In genomic region chr13:45702869-45703391, GRCh38 we compare ENCODE assay signal across 17 cellular contexts. TPM values are rescaled to one million over a fixed set of nuclear protein-coding genes. Genes with fewer than 3 reads are reported as not detected.
A peak's percentile ranks its signal among the peaks of the same experiment; 100 is the strongest.
DNase-seq lines count a peak whose midpoint lies in the region; ATAC-seq, FAIRE-seq and TF ChIP-seq lines count a peak whose summit lies in the region.
"Had no signal": no experiment of that assay in that cellular context is flagged by ENCODE, and none has a peak within 500 bp of the region (broad histone marks: within the 10 kb centered on the region; RNA-seq: fewer than 3 reads in every experiment).

No MANE protein-coding gene starts in this region.

- H3K36me3 ChIP-seq in OCI-LY3 (replicated peaks; ENCODE audit: low read depth, low read length) (peaks cover under 1% of the 10 kb centered on the region), testis (ENCODE audit: low read depth, missing control alignments) (no peaks in the 10 kb centered on the region), trophoblast cell (ENCODE audit: control insufficient read depth in 1 of 2, insufficient read depth in 2 of 2, low read length in 2 of 2) (no peaks in the 10 kb centered on the region)
- H3K36me3 ChIP-seq: BLaER1 had no signal

- H3K4me2 ChIP-seq in OCI-LY3 (ENCODE audit: low read length) (no peak overlapping the region), trophoblast cell (ENCODE audit: low read length) (no peak overlapping the region)
- H3K4me2 ChIP-seq: BLaER1, GM23338 had no signal

- H3K4ac ChIP-seq in trophoblast cell (ENCODE audit: low read depth, low read length), result no peak overlapping the region

- H2AK5ac ChIP-seq in trophoblast cell (ENCODE audit: low read length), result no peak overlapping the region

- no peak overlapping the region for H4K91ac ChIP-seq in trophoblast cell (ENCODE audit: low read depth, low read length)

- H3K4me1 ChIP-seq in OCI-LY3 (ENCODE audit: low read length) (peaks cover 58% of the 10 kb centered on the region), testis (peaks cover 8% of the 10 kb centered on the region), trophoblast cell (ENCODE audit: control insufficient read depth in 1 of 2, insufficient read depth in 2 of 2, low read length in 2 of 2) (no peaks in the 10 kb centered on the region)
- H3K4me1 ChIP-seq: Caco-2 had no signal

- H3K79me1 ChIP-seq in trophoblast cell (ENCODE audit: low read length), result no peaks in the 10 kb centered on the region

- H2BK5ac ChIP-seq in trophoblast cell (ENCODE audit: low read depth, low read length, poor library complexity), result no peak overlapping the region

- no peak overlapping the region for H4K8ac ChIP-seq in trophoblast cell (ENCODE audit: low read depth, low read length)

- H2BK12ac ChIP-seq in trophoblast cell (ENCODE audit: low read length), result no peak overlapping the region

- peak; percentile 28 for FAIRE-seq in GM12891 (lab: Jason Lieb, UNC)

- intact Hi-C loops in testis (cut with DNase I; ENCODE audit: low total_unique reads), result no loop called here

- H2BK120ac ChIP-seq in trophoblast cell (ENCODE audit: insufficient read depth, low read length, poor library complexity), result no peak overlapping the region

- TF ChIP-seq CTCF in OCI-LY3 (IDR thresholded peaks at IDR 0.05; ENCODE audit: low read depth, low read length), result no peak
- no peak for TF ChIP-seq CTCF in testis (IDR thresholded peaks at IDR 0.05)
- no peak for TF ChIP-seq CTCF in GM10248 (IDR thresholded peaks at IDR 0.05; ENCODE audit: control extremely low read depth, extremely low read depth, low read depth, missing control alignments)

- H3K27me3 ChIP-seq in OCI-LY3 (ENCODE audit: low read depth, low read length) (no peaks in the 10 kb centered on the region), testis (no peaks in the 10 kb centered on the region), trophoblast cell (ENCODE audit: insufficient read depth, low read length) (no peaks in the 10 kb centered on the region)
- H3K27me3 ChIP-seq: BLaER1 had no signal

- H3K23ac ChIP-seq in trophoblast cell (ENCODE audit: low read length), result no peak overlapping the region

- CTCF ChIA-PET in GM10248 (lab: Yijun Ruan, JAX), result interaction anchor here (0.9 to 8.8 kb wide), 8 partner anchors 11 to 193 kb away, joined by 3 to 61 read pairs (median 6); no protein-coding TSS in a partner anchor

- H3K79me2 ChIP-seq in OCI-LY3 (ENCODE audit: low read length), result no peaks in the 10 kb centered on the region
- no peaks in the 10 kb centered on the region for H3K79me2 ChIP-seq in trophoblast cell (ENCODE audit: control insufficient read depth, insufficient read depth, low read length, poor library complexity)

- TF ChIP-seq POLR2A in GM12891 (IDR thresholded peaks at IDR 0.05; ENCODE audit: low read depth, low read length) (no peak), GM19193 (IDR thresholded peaks at IDR 0.05; ENCODE audit: extremely low read depth, insufficient read depth, insufficient read length) (peak; percentile 28), testis (IDR thresholded peaks at IDR 0.05) (no peak)

- H3K14ac ChIP-seq in trophoblast cell (ENCODE audit: low read length), result no peak overlapping the region

- no peaks in the 10 kb centered on the region for H4K20me1 ChIP-seq in OCI-LY3 (ENCODE audit: insufficient read depth, low read length)
- H4K20me1 ChIP-seq: BLaER1 had no signal

- H3K9ac ChIP-seq in OCI-LY3 (ENCODE audit: low read length), result no peak overlapping the region
- no peak overlapping the region for H3K9ac ChIP-seq in trophoblast cell (ENCODE audit: low read length)
- H3K9ac ChIP-seq: BLaER1 had no signal

- DNase-seq in GM12891 (ENCODE audit: insufficient read length, low spot score) (no peak), testis (no peak), GM10248 (ENCODE audit: extremely low spot score) (no peak), trophoblast cell (no peak)
- DNase-seq: 8988T; AML-193; Caco-2; CD8-positive, alpha-beta memory T cell; H7; Karpas-422 had no signal

- peak overlapping the region; percentile 76; the same call in 1 of the 2 replicates for H3K27ac ChIP-seq in OCI-LY3 (ENCODE audit: low read length)
- peak overlapping the region; percentile 54 to 69 for H3K27ac ChIP-seq in testis
- H3K27ac ChIP-seq in trophoblast cell (ENCODE audit: low read depth, low read length), result no peak overlapping the region
- H3K27ac ChIP-seq: BLaER1 had no signal

- POLR2A ChIA-PET in GM10248 (lab: Yijun Ruan, JAX), result no interaction called here

- H3K9me3 ChIP-seq in OCI-LY3 (ENCODE audit: insufficient read depth, low read length) (no peaks in the 10 kb centered on the region), testis (no peaks in the 10 kb centered on the region), trophoblast cell (ENCODE audit: insufficient read depth, low read depth, low read length) (no peaks in the 10 kb centered on the region)
- H3K9me3 ChIP-seq: BLaER1, Caco-2 had no signal

- H4K12ac ChIP-seq in trophoblast cell (ENCODE audit: low read depth, low read length), result no peak overlapping the region

- H2AFZ ChIP-seq in OCI-LY3 (ENCODE audit: low read depth, low read length) (no peak overlapping the region), trophoblast cell (ENCODE audit: insufficient read depth, low read length, poor library complexity) (no peak overlapping the region)
- H2AFZ ChIP-seq: GM23338 had no signal

- 59 to 68% methylated on average over 3 of the region's 3 CpGs for whole genome bisulfite sequencing in testis, 2 donors
- WGBS in trophoblast cell (ENCODE audit: extremely low coverage, insufficient coverage, insufficient read length), result no CpG with 5 or more reads among the region's 3 CpGs

- H3K4me3 ChIP-seq in OCI-LY3 (ENCODE audit: low read length) (no peak overlapping the region), testis (no peak overlapping the region), trophoblast cell (ENCODE audit: low read depth, low read length) (no peak overlapping the region)
- H3K4me3 ChIP-seq: BLaER1, GM23338 had no signal

- H3K18ac ChIP-seq in trophoblast cell (ENCODE audit: low read length), result no peak overlapping the region

- ATAC-seq in HG02840 (IDR thresholded peaks at IDR 0.05; ENCODE audit: low FRiP score, unreplicated experiment), result no peak
- ATAC-seq: GM23338 had no signal

TF ChIP-seq in GM12891, 5 proteins besides CTCF, POLR2A, EP300 and RAD21:
- no peak for TF ChIP-seq TAF1 (IDR thresholded peaks at IDR 0.05; ENCODE audit: low read depth, low read length)
- no peak for TF ChIP-seq SPI1 (IDR thresholded peaks at IDR 0.05; ENCODE audit: low read depth, low read length)
- no peak for TF ChIP-seq PAX5 (IDR thresholded peaks at IDR 0.05; ENCODE audit: insufficient read depth, low read length, severe bottlenecking)
- TF ChIP-seq POU2F2 (IDR thresholded peaks at IDR 0.05; ENCODE audit: low read depth, low read length), result no peak
- TF ChIP-seq POLR2AphosphoS5 (IDR thresholded peaks at IDR 0.05; ENCODE audit: low read depth, low read length), result no peak
TF ChIP-seq in GM12891: peak in this region for 0.

RNA-seq across cellular contexts. Expression of gene CBY2, which starts 0.8 kb away (rescaled TPM):
- not detected for polyA plus RNA-seq in GM12891 (2012; ENCODE audit: low read depth, missing spikeins)
- 100 to 1,000 TPM in 1 of 2 donors, 10 to 100 TPM in 1; 49.1 to 115 TPM for total RNA-seq in testis
- 34.3 TPM for polyA plus RNA-seq in testis (ENCODE audit: insufficient read depth, low read depth, low replicate concordance)
- 0.07 and 0.12 TPM in 2 replicates for polyA plus RNA-seq in trophoblast cell (2013)
- total RNA-seq: CD8-positive, alpha-beta memory T cell; Daoy; HT-29 had no signal
- polyA plus RNA-seq: CD8-positive, alpha-beta memory T cell had no signal
